ENCODE assay signal across 18 cellular contexts in the genomic region with DNA sequence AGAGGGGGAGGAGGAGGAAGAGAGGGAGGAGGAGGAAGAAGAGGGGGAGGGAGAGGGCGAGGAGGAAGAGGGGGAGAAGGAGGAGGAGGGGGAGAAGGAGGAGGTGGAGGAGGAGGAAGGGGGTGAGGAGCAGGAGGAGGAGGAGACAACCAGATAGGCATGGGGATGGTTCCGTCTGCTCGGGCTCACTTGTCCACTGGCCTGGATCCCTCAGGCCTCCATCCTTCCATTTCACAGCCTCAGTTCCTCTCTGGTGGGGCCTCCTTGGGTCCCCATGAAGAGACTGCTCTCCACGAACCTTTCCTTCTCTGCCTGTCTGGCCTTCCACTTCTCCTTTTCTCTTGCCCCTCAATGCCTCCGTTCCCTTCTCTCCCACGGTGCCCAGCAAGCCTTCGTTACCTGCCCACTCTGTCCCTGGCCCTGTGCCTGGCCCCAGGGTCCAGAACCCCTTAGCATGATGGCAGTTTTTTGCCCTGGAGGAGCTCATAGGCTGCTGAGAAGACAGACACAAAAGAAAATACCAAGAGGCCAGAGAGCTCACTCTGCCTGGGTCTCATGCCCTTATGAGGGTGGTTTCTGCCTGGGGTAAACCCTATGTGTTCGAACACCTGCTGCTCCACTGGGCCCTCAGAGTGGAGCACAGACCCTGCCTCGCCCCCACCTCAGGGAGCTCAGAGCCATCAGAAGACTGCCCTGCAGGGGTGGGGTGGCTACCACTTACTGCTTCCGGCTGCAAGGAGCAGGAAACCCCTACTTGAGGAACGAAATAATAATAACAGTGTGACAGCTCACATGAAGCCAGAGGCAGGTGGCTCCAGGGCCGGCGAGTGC. TPM values are rescaled to one million over a fixed set of nuclear protein-coding genes. Genes with fewer than 3 reads are reported as not detected.
DNase-seq lines count a peak whose midpoint lies in the region; ATAC-seq and TF ChIP-seq lines count a peak whose summit lies in the region.
"Had no signal": no experiment of that assay in that cellular context is flagged by ENCODE, and none has a peak within 500 bp of the region (broad histone marks: within the 10 kb centered on the region; RNA-seq: fewer than 3 reads in every experiment).

No MANE protein-coding gene starts in this region.

- H3K27me3 ChIP-seq in upper lobe of right lung, result peaks cover 4% of the 10 kb centered on the region
- no peaks in the 10 kb centered on the region for H3K27me3 ChIP-seq in A673 (replicated peaks; ENCODE audit: insufficient read depth, low read depth, low read length, poor library complexity)
- H3K27me3 ChIP-seq: hepatocyte, ovary had no signal

- no peaks in the 10 kb centered on the region for H3K4me1 ChIP-seq in upper lobe of right lung
- H3K4me1 ChIP-seq in A673 (ENCODE audit: insufficient read depth, low read length, poor library complexity, severe bottlenecking), result peaks cover 9% of the 10 kb centered on the region

- intact Hi-C loops in cardiac septum (cut with DNase I), result no loop called here
- intact Hi-C loops in left ventricle myocardium superior (cut with micrococcal nuclease), result no loop called here
- intact Hi-C loops in upper lobe of right lung (cut with DNase I), result loop anchor here (10.0 kb wide), 1 partner anchor 295 kb away; no protein-coding TSS in a partner anchor
- intact Hi-C loops in A673 (cut with micrococcal nuclease; ENCODE audit: unreplicated experiment), result no loop called here
- intact Hi-C loops in posterior vena cava (cut with DNase I), result loop anchor here (5.0 to 10.0 kb wide), 2 partner anchors 133 to 275 kb away; no protein-coding TSS in a partner anchor

- CTCF ChIA-PET in A673 (lab: Charles Lee), result no interaction called here

- peak; percentile 50 for DNase-seq in cardiac septum (ENCODE audit: low spot score)
- DNase-seq in left ventricle myocardium superior, result no peak
- DNase-seq in NOMO-1 (lab: John Stamatoyannopoulos, UW; ENCODE audit: unreplicated experiment in 2 of 2), result peak; percentile 50 to 53
- peak; percentile 39 for DNase-seq in left lobe of liver (ENCODE audit: low spot score)
- peak; percentile 29 for DNase-seq in upper lobe of right lung
- DNase-seq in A673 (ENCODE audit: low spot score), result no peak
- no peak for DNase-seq in posterior vena cava (ENCODE audit: low spot score)
- no peak for DNase-seq in activated naive CD4-positive, alpha-beta T cell (lab: John Stamatoyannopoulos, UW)
- DNase-seq: activated CD4-positive, CD25-positive, alpha-beta regulatory T cell; effector memory CD4-positive, alpha-beta T cell; NCI-H187 treated with DMSO at 0.1 percent for 48 hours; NCI-H510A; small intestine; stimulated activated naive CD8-positive, alpha-beta T cell treated with anti-CD3 and anti-CD28 coated beads, Interleukin-15, Interleukin-2, amounts not matched to agents 100 U/mL and 50 U/mL, for 24 hours had no signal

- no TSS peak for BruUV-seq in A673 (replicated peaks; lab: Mats Ljungman, UMichigan)

- no peak overlapping the region for H3K4me3 ChIP-seq in upper lobe of right lung
- H3K4me3 ChIP-seq in A673 (ENCODE audit: low read depth, low read length, poor library complexity, severe bottlenecking), result no peak overlapping the region
- H3K4me3 ChIP-seq: hepatocyte, ovary had no signal

- H3K36me3 ChIP-seq in upper lobe of right lung (no peaks in the 10 kb centered on the region), A673 (ENCODE audit: insufficient read depth, low read length, poor library complexity, severe bottlenecking) (no peaks in the 10 kb centered on the region)
- H3K36me3 ChIP-seq: ovary had no signal

- ATAC-seq in left ventricle myocardium superior, result no peak
- ATAC-seq in left lobe of liver, result no peak
- ATAC-seq in upper lobe of right lung, result no peak
- ATAC-seq: activated naive CD4-positive, alpha-beta T cell treated with anti-CD3 and anti-CD28 coated beads, Interleukin-2, amount 50 U/mL, for 72 hours; Panc1; stimulated activated naive CD8-positive, alpha-beta T cell treated with anti-CD3 and anti-CD28 coated beads, Interleukin-15, Interleukin-2, amounts not matched to agents 100 U/mL and 50 U/mL, for 24 hours had no signal

- H3K9me3 ChIP-seq in upper lobe of right lung (no peaks in the 10 kb centered on the region), A673 (ENCODE audit: low read depth, low read length, poor library complexity, severe bottlenecking) (no peaks in the 10 kb centered on the region)
- H3K9me3 ChIP-seq: ovary had no signal

- H3K27ac ChIP-seq in upper lobe of right lung, result no peak overlapping the region
- H3K27ac ChIP-seq in A673 (ENCODE audit: low read depth, low read length, poor library complexity, severe bottlenecking), result no peak overlapping the region
- H3K27ac ChIP-seq: hepatocyte, ovary had no signal

- POLR2A ChIA-PET in A673 (lab: Charles Lee; ENCODE audit: low non-redundant PET), result interaction anchor here (0.6 kb wide), 1 partner anchor 64 kb away, joined by 3 read pairs; no protein-coding TSS in a partner anchor

- no peak for TF ChIP-seq CTCF in upper lobe of right lung (IDR thresholded peaks at IDR 0.05)
- TF ChIP-seq CTCF in A673 (conservative IDR thresholded peaks at IDR 0.05; ENCODE audit: low read depth, low read length), result no peak

RNA-seq across cellular contexts. Expression of a gene that starts 11.7 kb away (rescaled TPM):
- total RNA-seq in cardiac septum (0.89 TPM), left ventricle myocardium superior (1.0 TPM), left lobe of liver (0.83 TPM), upper lobe of right lung (5.5 TPM), A673 (2021) (0.41 and 1.2 TPM in 2 replicates), posterior vena cava (1 to 10 TPM; 5.9 to 7.3 TPM)

Comparison
In these comparisons a context has a peak if more than half of its experiments do, and no peak if none do; other contexts are left out.
1. DNase-seq: peak in cardiac septum (single experiment), NOMO-1 (2 of 2), left lobe of liver (single experiment) and upper lobe of right lung (single experiment); none in left ventricle myocardium superior (single experiment), A673 (single experiment), posterior vena cava (single experiment) and activated naive CD4-positive, alpha-beta T cell (0 of 4).
2. intact Hi-C loops: an anchor here in upper lobe of right lung (10.0 kb wide) and posterior vena cava (5.0 to 10.0 kb wide); none called in cardiac septum, left ventricle myocardium superior and A673.